ENCODE assay signal across 9 cellular contexts in genomic region chr14:44149597-44149996, GRCh38.
A peak's percentile ranks its signal among the peaks of the same experiment; 100 is the strongest.
DNase-seq lines count a peak whose midpoint lies in the region; ATAC-seq, FAIRE-seq and TF ChIP-seq lines count a peak whose summit lies in the region.
"Had no signal": no experiment of that assay in that cellular context is flagged by ENCODE, and none has a peak within 500 bp of the region (broad histone marks: within the 10 kb centered on the region; RNA-seq: fewer than 3 reads in every experiment).

No MANE protein-coding gene starts in this region.

- no peak for TF ChIP-seq EP300 in H1 (IDR thresholded peaks at IDR 0.05; ENCODE audit: borderline replicate concordance in 1 of 2, low read depth in 2 of 2, low read length in 2 of 2)

- no peak overlapping the region for H3K4ac ChIP-seq in H9 (ENCODE audit: low read depth, low read length)
- H3K4ac ChIP-seq in H1 (replicated peaks; ENCODE audit: insufficient read length, low read depth, low read length): no peak overlapping the region

- no peak overlapping the region for H2AK5ac ChIP-seq in H9 (ENCODE audit: insufficient read length, low read length)
- H2AK5ac ChIP-seq in H1 (ENCODE audit: low read depth, low read length): no peak overlapping the region

- H3K9me3 Mint-ChIP-seq in H9: no peaks in the 10 kb centered on the region
- H3K9me3 Mint-ChIP-seq in natural killer cell treated with Interleukin-12 subunit alpha and Interleukin-12 subunit beta and Interleukin-15 and Interleukin-18, amount 100 ng/mL, for 72 hours: peaks cover 6% of the 10 kb centered on the region

- TF ChIP-seq POLR2A in H1 (IDR thresholded peaks at IDR 0.05; ENCODE audit: control extremely low read depth in 1 of 2, low read depth in 2 of 2, low read length in 2 of 2): no peak

- no peak overlapping the region for H3K4me3 ChIP-seq in H1 (ENCODE audit: extremely low read depth in 1 of 4, insufficient read depth in 2 of 4, low read depth in 3 of 4, low read length in 4 of 4)

- no peaks in the 10 kb centered on the region; a peak in 1 of 7 replicates for H3K36me3 Mint-ChIP-seq in H9 (ENCODE audit: insufficient read depth in 1 of 3, low read depth in 3 of 3)
- H3K36me3 Mint-ChIP-seq in natural killer cell treated with Interleukin-12 subunit alpha and Interleukin-12 subunit beta and Interleukin-15 and Interleukin-18, amount 100 ng/mL, for 72 hours: no peaks in the 10 kb centered on the region
- H3K36me3 Mint-ChIP-seq: activated naive CD8-positive, alpha-beta T cell treated with anti-CD3 and anti-CD28 coated beads, Interleukin-2, amount 10 ng/mL, durations not matched to agents 7 days and 5 days had no signal

- TF ChIP-seq CTCF in H9 (conservative IDR thresholded peaks at IDR 0.05) (peak; percentile 82), H1 (IDR thresholded peaks at IDR 0.05; ENCODE audit: control extremely low read depth in 1 of 3, insufficient read depth in 1 of 3, low read depth in 1 of 3, low read length in 3 of 3) (peak; percentile 30 to 85 (median 81))

- no peak overlapping the region for H4K91ac ChIP-seq in H9 (ENCODE audit: insufficient read length, low read depth, low read length)
- H4K91ac ChIP-seq in H1 (replicated peaks; ENCODE audit: insufficient read length, low read length): no peak overlapping the region

- H3K79me2 ChIP-seq in H9 (ENCODE audit: insufficient read depth, low read length) (no peaks in the 10 kb centered on the region), H1 (ENCODE audit: control insufficient read depth in 1 of 2, insufficient read depth in 2 of 2, low read length in 2 of 2) (no peaks in the 10 kb centered on the region)

- TF ChIP-seq RAD21 in H1 (IDR thresholded peaks at IDR 0.05 in 1 of 2, conservative IDR thresholded peaks at IDR 0.05 in 1 of 2; ENCODE audit: low read depth in 2 of 2, low read length in 2 of 2): peak; percentile 94 to 95

- H3K4me2 ChIP-seq in H9 (ENCODE audit: insufficient read depth, insufficient read length, low read length) (no peak overlapping the region), H1 (ENCODE audit: insufficient read depth in 1 of 2, low read depth in 2 of 2, low read length in 2 of 2) (no peak overlapping the region)

- H4K20me1 ChIP-seq in H9 (ENCODE audit: control insufficient read depth, insufficient read depth, insufficient read length) (no peaks in the 10 kb centered on the region), H1 (replicated peaks in 1 of 2; ENCODE audit: control insufficient read depth in 1 of 2, insufficient read depth in 2 of 2, low read length in 2 of 2) (no peaks in the 10 kb centered on the region)

- H3K23me2 ChIP-seq in H9 (ENCODE audit: insufficient read length, low read depth, low read length, poor library complexity, severe bottlenecking) (no peaks in the 10 kb centered on the region), H1 (ENCODE audit: low read depth, low read length) (no peaks in the 10 kb centered on the region)

- H3K14ac ChIP-seq in H9 (ENCODE audit: insufficient read depth, low read length) (no peak overlapping the region), H1 (ENCODE audit: insufficient read length) (no peak overlapping the region)

- H2BK12ac ChIP-seq in H9 (ENCODE audit: insufficient read length, low read depth, low read length) (no peak overlapping the region), H1 (ENCODE audit: low read depth, low read length) (no peak overlapping the region)

- H3K56ac ChIP-seq in H9 (ENCODE audit: insufficient read length, low read depth, low read length) (no peak overlapping the region), H1 (replicated peaks; ENCODE audit: insufficient read length, low read depth, low read length) (no peak overlapping the region)

- H2AFZ ChIP-seq in H9 (ENCODE audit: low read length) (no peak overlapping the region), H1 (ENCODE audit: low read length) (no peak overlapping the region)

- H3K4me3 Mint-ChIP-seq in H9: no peak overlapping the region
- H3K4me3 Mint-ChIP-seq in natural killer cell treated with Interleukin-12 subunit alpha and Interleukin-12 subunit beta and Interleukin-15 and Interleukin-18, amount 100 ng/mL, for 72 hours: no peak overlapping the region
- H3K4me3 Mint-ChIP-seq: activated naive CD8-positive, alpha-beta T cell treated with anti-CD3 and anti-CD28 coated beads, Interleukin-2, amount 10 ng/mL, durations not matched to agents 7 days and 5 days had no signal

- no peak for ATAC-seq in activated CD4-positive, CD25-positive, alpha-beta regulatory T cell treated with anti-CD3 and anti-CD28 coated beads, Interleukin-2, amount 50 U/mL, for 24 hours
- ATAC-seq in GM21723 (IDR thresholded peaks at IDR 0.05; ENCODE audit: unreplicated experiment): no peak
- no peak for ATAC-seq in natural killer cell treated with Interleukin-12 subunit alpha and Interleukin-12 subunit beta and Interleukin-15 and Interleukin-18, amount 100 ng/mL, for 72 hours

- no peaks in the 10 kb centered on the region for H3K27me3 ChIP-seq in H9 (ENCODE audit: insufficient read depth, low read length)
- no peaks in the 10 kb centered on the region for H3K27me3 ChIP-seq in H1 (replicated peaks in 1 of 4; ENCODE audit: control insufficient read depth in 3 of 4, extremely low read depth in 1 of 4, insufficient read depth in 3 of 4, low read length in 3 of 4)

- H3K4me1 Mint-ChIP-seq in H9: no peaks in the 10 kb centered on the region
- H3K4me1 Mint-ChIP-seq in natural killer cell treated with Interleukin-12 subunit alpha and Interleukin-12 subunit beta and Interleukin-15 and Interleukin-18, amount 100 ng/mL, for 72 hours (ENCODE audit: low read depth in 2 of 2): no peaks in the 10 kb centered on the region
- H3K4me1 Mint-ChIP-seq: activated naive CD8-positive, alpha-beta T cell treated with anti-CD3 and anti-CD28 coated beads, Interleukin-2, amount 10 ng/mL, durations not matched to agents 7 days and 5 days had no signal

- peak; percentile 86 for FAIRE-seq in H1 (lab: Jason Lieb, UNC)

- no peak overlapping the region for H3T11ph ChIP-seq in H9 (ENCODE audit: low read length)

- POLR2A ChIA-PET in H1 (lab: Charles Lee; ENCODE audit: partially characterized antibody): no interaction called here

- H2BK15ac ChIP-seq in H9 (ENCODE audit: low read depth, low read length): no peak overlapping the region
- no peak overlapping the region for H2BK15ac ChIP-seq in H1 (ENCODE audit: low read length)

- H2BK20ac ChIP-seq in H9 (ENCODE audit: low read depth, low read length, poor library complexity, severe bottlenecking): no peak overlapping the region
- H2BK20ac ChIP-seq in H1 (ENCODE audit: low read length): no peak overlapping the region

- H2BK5ac ChIP-seq in H9 (ENCODE audit: insufficient read length, low read length) (no peak overlapping the region), H1 (ENCODE audit: low read depth, low read length) (no peak overlapping the region)

- H2BK120ac ChIP-seq in H9 (ENCODE audit: low read depth, low read length, poor library complexity, severe bottlenecking): no peak overlapping the region
- H2BK120ac ChIP-seq in H1 (replicated peaks; ENCODE audit: low read depth, low read length): no peak overlapping the region

- DNase-seq in A172 (ENCODE audit: low spot score): peak; percentile 26
- DNase-seq in H9: peak; percentile 85
- peak; percentile 40 for DNase-seq in NCI-H345 (lab: John Stamatoyannopoulos, UW)
- peak; percentile 74 to 75 for DNase-seq in H1 (ENCODE audit: low read depth in 1 of 2, low spot score in 2 of 2)
- no peak for DNase-seq in activated CD8-positive, alpha-beta memory T cell treated with anti-CD3 and anti-CD28 coated beads, Interleukin-2, amount 50 U/mL, for 4 hours
- DNase-seq in natural killer cell treated with Interleukin-12 subunit alpha and Interleukin-12 subunit beta and Interleukin-15 and Interleukin-18, amount 100 ng/mL, for 72 hours (ENCODE audit: low spot score): no peak
- DNase-seq: activated naive CD8-positive, alpha-beta T cell treated with anti-CD3 and anti-CD28 coated beads, Interleukin-2, amount 10 ng/mL, durations not matched to agents 7 days and 5 days had no signal

- no peaks in the 10 kb centered on the region for H3K27me3 Mint-ChIP-seq in H9 (ENCODE audit: low read depth)
- H3K27me3 Mint-ChIP-seq in natural killer cell treated with Interleukin-12 subunit alpha and Interleukin-12 subunit beta and Interleukin-15 and Interleukin-18, amount 100 ng/mL, for 72 hours: no peaks in the 10 kb centered on the region
- H3K27me3 Mint-ChIP-seq: activated naive CD8-positive, alpha-beta T cell treated with anti-CD3 and anti-CD28 coated beads, Interleukin-2, amount 10 ng/mL, durations not matched to agents 7 days and 5 days had no signal

- CTCF ChIA-PET in H1 (lab: Charles Lee; ENCODE audit: partially characterized antibody): interaction anchor here (0.6 to 2.2 kb wide), 11 partner anchors 10 to 837 kb away, joined by 3 to 7 read pairs (median 3); no protein-coding TSS in a partner anchor

- H3K9ac ChIP-seq in H9 (ENCODE audit: extremely low read depth, insufficient read length, low read length): no peak overlapping the region
- no peak overlapping the region for H3K9ac ChIP-seq in H1 (replicated peaks in 1 of 4; ENCODE audit: extremely low read depth in 1 of 4, low read depth in 3 of 4, low read length in 3 of 4)

- H3K27ac Mint-ChIP-seq in H9: no peak overlapping the region
- no peak overlapping the region for H3K27ac Mint-ChIP-seq in natural killer cell treated with Interleukin-12 subunit alpha and Interleukin-12 subunit beta and Interleukin-15 and Interleukin-18, amount 100 ng/mL, for 72 hours
- H3K27ac Mint-ChIP-seq: activated naive CD8-positive, alpha-beta T cell treated with anti-CD3 and anti-CD28 coated beads, Interleukin-2, amount 10 ng/mL, durations not matched to agents 7 days and 5 days had no signal

- no peak overlapping the region for H4K8ac ChIP-seq in H9 (replicated peaks; ENCODE audit: insufficient read length, low read depth, low read length)
- no peak overlapping the region for H4K8ac ChIP-seq in H1 (ENCODE audit: extremely low read depth, insufficient read depth, low read length)

- H3K9me3 ChIP-seq in H9 (ENCODE audit: control insufficient read depth, low read depth, low read length) (no peaks in the 10 kb centered on the region), H1 (ENCODE audit: insufficient read depth in 2 of 2, low read depth in 1 of 2, low read length in 1 of 2) (no peaks in the 10 kb centered on the region)

- no peak overlapping the region for H3K18ac ChIP-seq in H9 (ENCODE audit: insufficient read length, low read depth, low read length)
- H3K18ac ChIP-seq in H1 (ENCODE audit: extremely low read depth, low read length): no peak overlapping the region

- H3K23ac ChIP-seq in H9 (ENCODE audit: insufficient read length, low read depth, low read length) (no peak overlapping the region), H1 (ENCODE audit: insufficient read length) (no peak overlapping the region)

- H3K4me1 ChIP-seq in H9 (ENCODE audit: insufficient read depth, low read length) (no peaks in the 10 kb centered on the region), H1 (replicated peaks in 1 of 4; ENCODE audit: control insufficient read depth in 3 of 4, insufficient read depth in 4 of 4, low read length in 3 of 4) (no peaks in the 10 kb centered on the region)

- H4K5ac ChIP-seq in H9 (ENCODE audit: insufficient read length, low read depth, low read length) (no peak overlapping the region), H1 (ENCODE audit: insufficient read length, low read depth, low read length) (no peak overlapping the region)

- no peaks in the 10 kb centered on the region for H3K36me3 ChIP-seq in H1 (ENCODE audit: control insufficient read depth in 2 of 4, insufficient read depth in 4 of 4, low read length in 3 of 4)

- H3K79me1 ChIP-seq in H9 (ENCODE audit: insufficient read depth, low read depth, low read length, poor library complexity, severe bottlenecking): no peaks in the 10 kb centered on the region
- H3K79me1 ChIP-seq in H1 (ENCODE audit: low read depth, low read length): no peaks in the 10 kb centered on the region

- no peak overlapping the region for H3K27ac ChIP-seq in H9 (ENCODE audit: insufficient read length, low read depth, low read length)
- H3K27ac ChIP-seq in H1 (ENCODE audit: low read depth, low read length): no peak overlapping the region

- WGBS in H9 (ENCODE audit: extremely low coverage, insufficient read length, low lambda C conversion rate): no CpG with 5 or more reads among the region's 3 CpGs
- WGBS in H1 (ENCODE audit: extremely low coverage in 1 of 2, insufficient coverage in 1 of 2, insufficient read length in 1 of 2, insufficient replicate concordance in 2 of 2, low coverage in 1 of 2, low lambda C conversion rate in 2 of 2, missing lambda C conversion rate in 1 of 2), 2 experiments: 22% methylated on average over 3 of the region's 3 CpGs; no CpG with 5 or more reads in 1 of the 2 experiments

Comparison
In these comparisons a context has a peak if more than half of its experiments do, and no peak if none do; other contexts are left out.
1. DNase-seq: peak in A172 (single experiment), H9 (single experiment), NCI-H345 (single experiment) and H1 (2 of 2); none in activated CD8-positive, alpha-beta memory T cell treated with anti-CD3 and anti-CD28 coated beads, Interleukin-2, amount 50 U/mL, for 4 hours (single experiment) and natural killer cell treated with Interleukin-12 subunit alpha and Interleukin-12 subunit beta and Interleukin-15 and Interleukin-18, amount 100 ng/mL, for 72 hours (single experiment).